1 cellular context compared by ENCODE assay signal in genomic region chr15:40014390-40014789, GRCh38.
TF ChIP-seq lines count a peak whose summit lies in the region.

No MANE protein-coding gene starts in this region.

TF ChIP-seq in K562, 482 proteins besides CTCF, POLR2A, EP300 and RAD21 (continued from another document):
- peak; percentile 76 for TF ChIP-seq CEBPZ (IDR thresholded peaks at IDR 0.05; ENCODE audit: borderline replicate concordance, low read depth, low read length)
- TF ChIP-seq PTTG1 (tag; IDR thresholded peaks at IDR 0.05; ENCODE audit: low read depth): no peak
- TF ChIP-seq CBX3 (IDR thresholded peaks at IDR 0.05; ENCODE audit: borderline replicate concordance in 1 of 2, low read length in 2 of 2): peak in 1 of 2 experiments; percentile 89; a peak in 2 of 3 replicates
- no peak for TF ChIP-seq ZNF384 (IDR thresholded peaks at IDR 0.05; ENCODE audit: low read depth, low read length)
- TF ChIP-seq, protein P1, sequence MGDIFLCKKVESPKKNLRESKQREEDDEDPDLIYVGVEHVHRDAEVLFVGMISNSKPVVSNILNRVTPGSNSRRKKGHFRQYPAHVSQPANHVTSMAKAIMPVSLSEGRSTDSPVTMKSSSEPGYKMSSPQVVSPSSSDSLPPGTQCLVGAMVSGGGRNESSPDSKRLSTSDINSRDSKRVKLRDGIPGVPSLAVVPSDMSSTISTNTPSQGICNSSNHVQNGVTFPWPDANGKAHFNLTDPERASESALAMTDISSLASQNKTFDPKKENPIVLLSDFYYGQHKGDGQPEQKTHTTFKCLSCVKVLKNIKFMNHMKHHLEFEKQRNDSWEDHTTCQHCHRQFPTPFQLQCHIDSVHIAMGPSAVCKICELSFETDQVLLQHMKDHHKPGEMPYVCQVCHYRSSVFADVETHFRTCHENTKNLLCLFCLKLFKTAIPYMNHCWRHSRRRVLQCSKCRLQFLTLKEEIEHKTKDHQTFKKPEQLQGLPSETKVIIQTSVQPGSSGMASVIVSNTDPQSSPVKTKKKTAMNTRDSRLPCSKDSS (IDR thresholded peaks at IDR 0.05; ENCODE audit: low read depth, partially characterized antibody): peak; percentile 82
- TF ChIP-seq, protein P2, sequence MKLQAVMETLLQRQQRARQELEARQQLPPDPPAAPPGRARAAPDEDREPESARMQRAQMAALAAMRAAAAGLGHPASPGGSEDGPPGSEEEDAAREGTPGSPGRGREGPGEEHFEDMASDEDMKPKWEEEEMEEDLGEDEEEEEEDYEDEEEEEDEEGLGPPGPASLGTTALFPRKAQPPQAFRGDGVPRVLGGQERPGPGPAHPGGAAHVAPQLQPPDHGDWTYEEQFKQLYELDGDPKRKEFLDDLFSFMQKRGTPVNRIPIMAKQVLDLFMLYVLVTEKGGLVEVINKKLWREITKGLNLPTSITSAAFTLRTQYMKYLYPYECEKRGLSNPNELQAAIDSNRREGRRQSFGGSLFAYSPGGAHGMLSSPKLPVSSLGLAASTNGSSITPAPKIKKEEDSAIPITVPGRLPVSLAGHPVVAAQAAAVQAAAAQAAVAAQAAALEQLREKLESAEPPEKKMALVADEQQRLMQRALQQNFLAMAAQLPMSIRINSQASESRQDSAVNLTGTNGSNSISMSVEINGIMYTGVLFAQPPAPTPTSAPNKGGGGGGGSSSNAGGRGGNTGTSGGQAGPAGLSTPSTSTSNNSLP (IDR thresholded peaks at IDR 0.05; ENCODE audit: borderline replicate concordance, low read depth, low read length): no peak
- TF ChIP-seq ZNF354B (CRISPR knock-in tag; IDR thresholded peaks at IDR 0.05): no peak
- peak; percentile 85 for TF ChIP-seq CBX1 (IDR thresholded peaks at IDR 0.05; ENCODE audit: low read depth)
- no peak for TF ChIP-seq NFRKB (IDR thresholded peaks at IDR 0.05; ENCODE audit: low read depth)
- peak in 1 of 2 experiments; percentile 47; a peak in 1 of 4 replicates for TF ChIP-seq TRIM24 (IDR thresholded peaks at IDR 0.05)
- no peak for TF ChIP-seq ZBTB49 (CRISPR knock-in tag; IDR thresholded peaks at IDR 0.05; ENCODE audit: borderline replicate concordance)
- TF ChIP-seq RBM17 (IDR thresholded peaks at IDR 0.05; ENCODE audit: borderline replicate concordance, low read depth, low read length): no peak
- TF ChIP-seq CUX1 (CRISPR knock-in tag; IDR thresholded peaks at IDR 0.05): no peak
- TF ChIP-seq, protein P3, sequence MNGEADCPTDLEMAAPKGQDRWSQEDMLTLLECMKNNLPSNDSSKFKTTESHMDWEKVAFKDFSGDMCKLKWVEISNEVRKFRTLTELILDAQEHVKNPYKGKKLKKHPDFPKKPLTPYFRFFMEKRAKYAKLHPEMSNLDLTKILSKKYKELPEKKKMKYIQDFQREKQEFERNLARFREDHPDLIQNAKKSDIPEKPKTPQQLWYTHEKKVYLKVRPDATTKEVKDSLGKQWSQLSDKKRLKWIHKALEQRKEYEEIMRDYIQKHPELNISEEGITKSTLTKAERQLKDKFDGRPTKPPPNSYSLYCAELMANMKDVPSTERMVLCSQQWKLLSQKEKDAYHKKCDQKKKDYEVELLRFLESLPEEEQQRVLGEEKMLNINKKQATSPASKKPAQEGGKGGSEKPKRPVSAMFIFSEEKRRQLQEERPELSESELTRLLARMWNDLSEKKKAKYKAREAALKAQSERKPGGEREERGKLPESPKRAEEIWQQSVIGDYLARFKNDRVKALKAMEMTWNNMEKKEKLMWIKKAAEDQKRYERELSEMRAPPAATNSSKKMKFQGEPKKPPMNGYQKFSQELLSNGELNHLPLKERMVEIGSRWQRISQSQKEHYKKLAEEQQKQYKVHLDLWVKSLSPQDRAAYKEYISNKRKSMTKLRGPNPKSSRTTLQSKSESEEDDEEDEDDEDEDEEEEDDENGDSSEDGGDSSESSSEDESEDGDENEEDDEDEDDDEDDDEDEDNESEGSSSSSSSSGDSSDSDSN (IDR thresholded peaks at IDR 0.05; ENCODE audit: borderline replicate concordance in 1 of 2, low read depth in 2 of 2, low read length in 2 of 2): no peak
- TF ChIP-seq MEF2A (IDR thresholded peaks at IDR 0.05; ENCODE audit: control insufficient read depth, low read depth, low read length): no peak
- TF ChIP-seq CBX5 (IDR thresholded peaks at IDR 0.05; ENCODE audit: borderline replicate concordance, low read depth): peak; percentile 91; the same call in 1 of the 2 replicates
- no peak for TF ChIP-seq MECOM (CRISPR knock-in tag; IDR thresholded peaks at IDR 0.05)
- TF ChIP-seq CHAMP1 (IDR thresholded peaks at IDR 0.05): peak; percentile 42; the same call in 1 of the 2 replicates
- TF ChIP-seq SRSF7 (optimal IDR thresholded peaks at IDR 0.05; ENCODE audit: low read depth, low read length): no peak
- TF ChIP-seq XRCC3 (IDR thresholded peaks at IDR 0.05): peak; percentile 66; the same call in 1 of the 2 replicates
- no peak for TF ChIP-seq ZSCAN32 (CRISPR knock-in tag; IDR thresholded peaks at IDR 0.05)
- TF ChIP-seq CC2D1A (IDR thresholded peaks at IDR 0.05): no peak
- TF ChIP-seq ZFP36 (IDR thresholded peaks at IDR 0.05; ENCODE audit: low read depth, low read length, partially characterized antibody): peak; percentile 93
- no peak for TF ChIP-seq CCAR2 (IDR thresholded peaks at IDR 0.05; ENCODE audit: low read depth, low read length)
- no peak for TF ChIP-seq ETV5 (CRISPR knock-in tag; IDR thresholded peaks at IDR 0.05; ENCODE audit: low read depth)
